23 cellular contexts compared by ENCODE assay signal in genomic region chr22:48546653-48547424, GRCh38.
"Had no signal": no experiment of that assay in that cellular context is flagged by ENCODE, and none has a peak within 500 bp of the region (broad histone marks: within the 10 kb centered on the region; RNA-seq: fewer than 3 reads in every experiment).

No MANE protein-coding gene starts in this region.

- H3K4me1 ChIP-seq: colonic mucosa, esophagus squamous epithelium, gastrocnemius medialis, heart right ventricle, left lung had no signal

- H3K27ac Mint-ChIP-seq: dendritic cell treated with granulocyte-macrophage colony-stimulating factor and Interleukin-4, amounts not matched to agents 40 ng/mL and 50 ng/mL, for 4 days; memory B cell had no signal

- DNase-seq: colonic mucosa; cortex of kidney; effector CD8-positive, alpha-beta T cell; erythroblast; esophagus squamous epithelium; foreskin fibroblast; foreskin melanocyte; gastrocnemius medialis; glutamatergic neuron; head of caudate nucleus; heart right ventricle; hippocampal formation; left cardiac atrium; left ventricle myocardium superior; mammary epithelial cell; mesendoderm; midbrain had no signal

- H3K4me3 ChIP-seq: colonic mucosa, esophagus squamous epithelium, gastrocnemius medialis, heart right ventricle, left lung, lung had no signal

- H3K27me3 ChIP-seq: colonic mucosa, gastrocnemius medialis had no signal

- H3K27me3 Mint-ChIP-seq: dendritic cell treated with granulocyte-macrophage colony-stimulating factor and Interleukin-4, amounts not matched to agents 40 ng/mL and 50 ng/mL, for 4 days had no signal

- H3K36me3 Mint-ChIP-seq: memory B cell had no signal

- H3K9me3 Mint-ChIP-seq: dendritic cell treated with granulocyte-macrophage colony-stimulating factor and Interleukin-4, amounts not matched to agents 40 ng/mL and 50 ng/mL, for 4 days had no signal

- H3K9me3 ChIP-seq: colonic mucosa, esophagus squamous epithelium, gastrocnemius medialis, heart right ventricle, left lung had no signal

- H3K4me3 Mint-ChIP-seq: dendritic cell treated with granulocyte-macrophage colony-stimulating factor and Interleukin-4, amounts not matched to agents 40 ng/mL and 50 ng/mL, for 4 days; memory B cell had no signal

- ATAC-seq: esophagus mucosa, gastrocnemius medialis, heart right ventricle, left cardiac atrium, left lung, left ventricle myocardium superior had no signal

- H3K27ac ChIP-seq: colonic mucosa, epithelial cell of prostate, esophagus squamous epithelium, gastrocnemius medialis, heart right ventricle, left lung had no signal

- H3K36me3 ChIP-seq: colonic mucosa, esophagus squamous epithelium, gastrocnemius medialis, heart right ventricle, left lung had no signal
